In genomic region chr1:2022063-2022770, GRCh38 we compare ENCODE assay signal across 19 cellular contexts. TPM values are rescaled to one million over a fixed set of nuclear protein-coding genes. Genes with fewer than 3 reads are reported as not detected.
DNase-seq lines count a peak whose midpoint lies in the region; ATAC-seq and TF ChIP-seq lines count a peak whose summit lies in the region.
"Had no signal": no experiment of that assay in that cellular context is flagged by ENCODE, and none has a peak within 500 bp of the region (broad histone marks: within the 10 kb centered on the region; RNA-seq: fewer than 3 reads in every experiment).

No MANE protein-coding gene starts in this region.

- intact Hi-C loops in dorsolateral prefrontal cortex (cut with DNase I) (no loop called here), body of pancreas (cut with DNase I) (no loop called here), posterior vena cava (cut with DNase I) (no loop called here)

- H3K27ac ChIP-seq in caudate nucleus (ENCODE audit: low read depth, low read length) (peak overlapping the region; percentile 55), dorsolateral prefrontal cortex (peak overlapping the region in 58 of 59 donors; percentile 15 to 95 (median 75)), temporal lobe (ENCODE audit: low read depth, low read length) (peak overlapping the region; percentile 51), body of pancreas (no peak overlapping the region)

- H3K36me3 ChIP-seq in body of pancreas (replicated peaks in 1 of 2; ENCODE audit: insufficient read depth in 1 of 2, low read depth in 2 of 2): no peaks in the 10 kb centered on the region
- H3K36me3 ChIP-seq: HAP-1 had no signal

- in situ Hi-C loops in G401 (cut with HindIII; ENCODE audit: low sequenced_read_pairs): no loop called here

- no peak for TF ChIP-seq POLR2A in body of pancreas (IDR thresholded peaks at IDR 0.05)

- ATAC-seq in body of pancreas: no peak
- ATAC-seq in HG03432 (IDR thresholded peaks at IDR 0.05; ENCODE audit: unreplicated experiment): no peak
- ATAC-seq in GM21723 (IDR thresholded peaks at IDR 0.05; ENCODE audit: unreplicated experiment): no peak
- ATAC-seq: GM23338 had no signal

- H3K4me1 ChIP-seq in body of pancreas: peaks cover 7% of the 10 kb centered on the region

- DNase-seq in G401 (ENCODE audit: low spot score): peak; percentile 75
- DNase-seq in caudate nucleus (lab: John Stamatoyannopoulos, UW): peak in 2 of 61 donors; percentile 28 to 53
- peak in 1 of 10 donors; percentile 56 for DNase-seq in dorsolateral prefrontal cortex
- no peak for DNase-seq in body of pancreas
- DNase-seq in posterior vena cava (ENCODE audit: low spot score): no peak
- DNase-seq: CD4-positive, alpha-beta T cell; CD8-positive, alpha-beta memory T cell; DMS 273 treated with DMSO at 0.1 percent for 48 hours; DMS79; HFFc6 had no signal

- 61 to 63% methylated on average over 16 to 21 of the region's 21 CpGs for WGBS in body of pancreas, 2 donors

- H3K4me3 ChIP-seq in dorsolateral prefrontal cortex: peak overlapping the region in 52 of 59 donors; percentile 1 to 70 (median 54)
- no peak overlapping the region for H3K4me3 ChIP-seq in body of pancreas
- H3K4me3 ChIP-seq: GM23338, HAP-1 had no signal

- H3K9me3 ChIP-seq in body of pancreas: no peaks in the 10 kb centered on the region
- H3K9me3 ChIP-seq: HAP-1 had no signal

- no peak for TF ChIP-seq CTCF in dorsolateral prefrontal cortex (IDR thresholded peaks at IDR 0.05 in 54 of 56, conservative IDR thresholded peaks at IDR 0.05 in 2 of 56; ENCODE audit: low read depth in 1 of 56, partially characterized antibody in 56 of 56)
- no peak for TF ChIP-seq CTCF in body of pancreas (IDR thresholded peaks at IDR 0.05)

- H3K27me3 ChIP-seq in dorsolateral prefrontal cortex (peaks cover 0 to 65% (median 20%) of the 10 kb centered on the region in 45 donors), body of pancreas (peaks cover 0 to 24% of the 10 kb centered on the region in 2 donors)

RNA-seq across cellular contexts. Expression of gene GABRD, which starts 3.1 kb away (rescaled TPM):
- 1.1 and 1.2 TPM in 2 replicates for total RNA-seq in G401 (2014; rRNA removed; shearing (Covaris generic))
- total RNA-seq in dorsolateral prefrontal cortex: 100 to 1,000 TPM in 62 of 120 experiments, 10 to 100 TPM in 58; 24.7 to 182 (median 102) TPM
- total RNA-seq in temporal lobe: 3.7 TPM
- not detected for total RNA-seq in body of pancreas
- total RNA-seq in posterior vena cava: under 1 TPM; 0.29 to 0.88 TPM
- total RNA-seq: A673; CD8-positive, alpha-beta memory T cell; Daoy; HFFc6 had no signal

RNA-seq across cellular contexts. Expression of gene CFAP74, which starts 18.6 kb away (rescaled TPM):
- total RNA-seq in G401 (2014; rRNA removed; shearing (Covaris generic)): not detected in 2 replicates
- total RNA-seq in dorsolateral prefrontal cortex: 10 to 100 TPM in 85 of 120 experiments, 1 to 10 TPM in 35; 3.1 to 23.8 (median 12.0) TPM
- 0.25 TPM for total RNA-seq in temporal lobe
- under 1 TPM in 1 of 2 donors, not detected in 1; under 0.01 TPM for total RNA-seq in body of pancreas
- total RNA-seq in posterior vena cava: not detected
- total RNA-seq: A172; A673; CD4-positive, alpha-beta T cell; CD8-positive, alpha-beta memory T cell; Daoy; GM23338; H4; HFFc6 had no signal

RNA-seq across cellular contexts. Expression of gene PRKCZ, which starts 28.0 kb away (rescaled TPM):
- 96.8 and 107 TPM in 2 replicates for total RNA-seq in G401 (2014; rRNA removed; shearing (Covaris generic))
- total RNA-seq in dorsolateral prefrontal cortex: 100 to 1,000 TPM; 113 to 225 (median 176) TPM
- 53.1 TPM for total RNA-seq in temporal lobe
- total RNA-seq in body of pancreas: 10 to 100 TPM in 1 of 2 donors, 1 to 10 TPM in 1; 9.6 to 10.9 TPM
- total RNA-seq in posterior vena cava: 1 to 10 TPM; 3.0 to 3.6 TPM

Comparison
In these comparisons a context has a peak if more than half of its experiments do, and no peak if none do; other contexts are left out.
1. H3K27ac ChIP-seq: peak in caudate nucleus (single experiment), dorsolateral prefrontal cortex (58 of 59) and temporal lobe (single experiment); none in body of pancreas (0 of 4).
2. H3K4me3 ChIP-seq: peak in dorsolateral prefrontal cortex (52 of 59); none in body of pancreas (0 of 2).